13 cellular contexts compared by ENCODE assay signal in genomic region chr5:133869675-133869978, GRCh38.
DNase-seq lines count a peak whose midpoint lies in the region; ATAC-seq, FAIRE-seq and TF ChIP-seq lines count a peak whose summit lies in the region.
"Had no signal": no experiment of that assay in that cellular context is flagged by ENCODE, and none has a peak within 500 bp of the region (broad histone marks: within the 10 kb centered on the region; RNA-seq: fewer than 3 reads in every experiment).

No MANE protein-coding gene starts in this region.

- WGBS in GM12878 (ENCODE audit: insufficient coverage, insufficient replicate concordance, low lambda C conversion rate, missing lambda C conversion rate), result 95% methylated on average over 6 of the region's 6 CpGs
- 0% methylated on average over 2 of the region's 6 CpGs for whole genome bisulfite sequencing in HepG2 (ENCODE audit: low lambda C conversion rate)
- WGBS in testis, 2 donors, result 47 to 51% methylated on average over 5 to 6 of the region's 6 CpGs

- H3K27ac ChIP-seq in GM12878 (ENCODE audit: control insufficient read depth, insufficient read depth), result no peak overlapping the region
- H3K27ac ChIP-seq in HepG2 (ENCODE audit: extremely low read length, insufficient read depth, low read length), result no peak overlapping the region
- H3K27ac ChIP-seq in testis, result no peak overlapping the region
- H3K27ac ChIP-seq: 22Rv1, neutrophil, PC-9, WERI-Rb-1 had no signal

- TF ChIP-seq POLR2A in GM12878 (IDR thresholded peaks at IDR 0.05; ENCODE audit: low read depth, low read length) (no peak), HepG2 (IDR thresholded peaks at IDR 0.05; ENCODE audit: insufficient read depth in 1 of 2, low read depth in 2 of 2, low read length in 2 of 2) (no peak), testis (IDR thresholded peaks at IDR 0.05) (no peak)

- DNase-seq in NCI-H146 (lab: John Stamatoyannopoulos, UW) (peak; percentile 6), NCI-H146 treated with DMSO at 0.1 percent for 48 hours (lab: John Stamatoyannopoulos, UW; ENCODE audit: unreplicated experiment) (no peak), GM12878 (ENCODE audit: low read depth, low spot score) (no peak), HepG2 (ENCODE audit: low spot score) (no peak), testis (peak; percentile 21), OCI-M1 (lab: John Stamatoyannopoulos, UW) (no peak), 8988T (no peak), amniotic stem cell (lab: John Stamatoyannopoulos, UW) (no peak)

- H3K4me3 ChIP-seq in GM12878 (no peak overlapping the region), HepG2 (replicated peaks in 1 of 3; ENCODE audit: insufficient read depth in 1 of 3, low read depth in 2 of 3, low read length in 3 of 3) (no peak overlapping the region), testis (no peak overlapping the region)
- H3K4me3 ChIP-seq: HAP-1, PC-9 had no signal

- POLR2A ChIA-PET in GM12878 (lab: Charles Lee) (interaction anchor here (1.0 kb wide), 1 partner anchor 127 kb away, joined by 3 read pairs; no protein-coding TSS in a partner anchor), HepG2 (lab: Yijun Ruan, JAX) (no interaction called here)

- SMC1A ChIA-PET in GM12878 (lab: Charles Lee; ENCODE audit: uncharacterized antibody, unreplicated experiment), result interaction anchor here (0.8 to 4.9 kb wide), 46 partner anchors 10 to 759 kb away, joined by 3 to 51 read pairs (median 5); no protein-coding TSS in a partner anchor

- H3K27me3 ChIP-seq in GM12878 (replicated peaks in 1 of 2; ENCODE audit: control insufficient read depth in 2 of 2, insufficient read depth in 2 of 2, low read length in 1 of 2), result no peaks in the 10 kb centered on the region
- H3K27me3 ChIP-seq in HepG2 (ENCODE audit: control insufficient read depth in 1 of 2, insufficient read depth in 2 of 2, low read length in 2 of 2), result peaks cover 0 to 31% of the 10 kb centered on the region in 2 experiments; a peak in 3 of 5 replicates
- H3K27me3 ChIP-seq in testis, result no peaks in the 10 kb centered on the region

- FAIRE-seq in GM12878 (lab: Jason Lieb, UNC), result peak; percentile 23
- no peak for FAIRE-seq in HepG2 (lab: Jason Lieb, UNC)

- H3K9ac ChIP-seq in GM12878 (ENCODE audit: control insufficient read depth, insufficient read depth, low read length) (no peak overlapping the region), HepG2 (ENCODE audit: insufficient read depth, low read depth, low read length) (no peak overlapping the region)

- TF ChIP-seq RAD21 in GM12878 (IDR thresholded peaks at IDR 0.05; ENCODE audit: insufficient read depth, low read depth, low read length), result no peak
- no peak for TF ChIP-seq RAD21 in HepG2 (CRISPR knock-in tag; IDR thresholded peaks at IDR 0.05)

- no peak for ATAC-seq in GM12878
- ATAC-seq in HepG2, result peak; percentile 41

- H3K4me2 ChIP-seq in GM12878 (ENCODE audit: control insufficient read depth, insufficient read depth) (no peak overlapping the region), HepG2 (ENCODE audit: low read depth, low read length) (no peak overlapping the region)
- H3K4me2 ChIP-seq: PC-9 had no signal

- CTCF ChIA-PET in GM12878 (lab: Yijun Ruan, JAX), result interaction anchor here (0.6 to 10.4 kb wide), 60 partner anchors 10 to 759 kb away, joined by 3 to 156 read pairs (median 4); no protein-coding TSS in a partner anchor
- CTCF ChIA-PET in HepG2 (lab: Yijun Ruan, JAX; ENCODE audit: low intra/inter-chr PET ratio, low total read pairs), result interaction anchor here (1.4 to 1.5 kb wide), 3 partner anchors 9 to 446 kb away, joined by 3 to 4 read pairs (median 4); no protein-coding TSS in a partner anchor

- H3K4me1 ChIP-seq in GM12878 (ENCODE audit: control insufficient read depth, insufficient read depth, low read length) (no peaks in the 10 kb centered on the region), HepG2 (ENCODE audit: insufficient read depth, low read length) (no peaks in the 10 kb centered on the region), testis (peaks cover 6% of the 10 kb centered on the region)
- H3K4me1 ChIP-seq: HAP-1 had no signal

- H3K9me3 ChIP-seq in GM12878 (replicated peaks; ENCODE audit: control insufficient read depth, insufficient read depth, low read length) (no peaks in the 10 kb centered on the region), HepG2 (ENCODE audit: low read length) (no peaks in the 10 kb centered on the region), testis (no peaks in the 10 kb centered on the region)
- H3K9me3 ChIP-seq: HAP-1, neutrophil had no signal

- TF ChIP-seq CTCF in GM12878 (IDR thresholded peaks at IDR 0.05 in 2 of 3, conservative IDR thresholded peaks at IDR 0.05 in 1 of 3; ENCODE audit: control insufficient read depth in 2 of 3, extremely low read depth in 1 of 3, insufficient read depth in 1 of 3, low read depth in 3 of 3, low read length in 3 of 3), result no peak
- no peak for TF ChIP-seq CTCF in HepG2 (CRISPR knock-in tag; IDR thresholded peaks at IDR 0.05)
- no peak for TF ChIP-seq CTCF in testis (IDR thresholded peaks at IDR 0.05)

- no peak overlapping the region for H2AFZ ChIP-seq in GM12878 (ENCODE audit: control insufficient read depth, low read depth, low read length)
- H2AFZ ChIP-seq in HepG2 (ENCODE audit: low read length), result no peak overlapping the region
- H2AFZ ChIP-seq: PC-9 had no signal

- TF ChIP-seq EP300 in GM12878 (IDR thresholded peaks at IDR 0.05; ENCODE audit: borderline replicate concordance in 1 of 2, control insufficient read depth in 1 of 2, low read depth in 2 of 2, low read length in 2 of 2) (no peak), HepG2 (IDR thresholded peaks at IDR 0.05; ENCODE audit: low read depth in 2 of 2, low read length in 2 of 2) (no peak), HepG2 (CRISPR knock-in tag; IDR thresholded peaks at IDR 0.05; ENCODE audit: borderline replicate concordance) (no peak)

- intact Hi-C loops in GM12878 (cut with micrococcal nuclease; ENCODE audit: unreplicated experiment) (loop anchor here (1.0 to 10.0 kb wide), 6 partner anchors 89 to 757 kb away; no protein-coding TSS in a partner anchor), HepG2 (cut with micrococcal nuclease; ENCODE audit: unreplicated experiment) (loop anchor here (5.0 kb wide), 1 partner anchor 317 kb away; no protein-coding TSS in a partner anchor), testis (cut with DNase I; ENCODE audit: low total_unique reads) (no loop called here)

- in situ Hi-C loops in GM12878 (cut with MboI) (loop anchor here (10.0 kb wide), 1 partner anchor 755 kb away; no protein-coding TSS in a partner anchor), HepG2 (cut with HindIII; ENCODE audit: extremely low pct_ligation_motif_present, low pct_unique_long_range_greater_than_20kb) (no loop called here)

- BruUV-seq in GM12878 (replicated peaks; lab: Mats Ljungman, UMichigan), result no TSS peak
- no TSS peak for BruUV-seq in HepG2 (replicated peaks; lab: Mats Ljungman, UMichigan)

- no peaks in the 10 kb centered on the region for H3K79me2 ChIP-seq in GM12878 (ENCODE audit: control insufficient read depth, insufficient read depth, low read length)
- H3K79me2 ChIP-seq in HepG2 (ENCODE audit: insufficient read depth, low read length), result no peaks in the 10 kb centered on the region

- no peaks in the 10 kb centered on the region for H3K36me3 ChIP-seq in GM12878 (ENCODE audit: control insufficient read depth in 2 of 2, insufficient read depth in 2 of 2, low read length in 1 of 2)
- H3K36me3 ChIP-seq in HepG2 (replicated peaks in 1 of 2; ENCODE audit: control insufficient read depth in 1 of 2, insufficient read depth in 2 of 2, low read length in 2 of 2), result no peaks in the 10 kb centered on the region
- no peaks in the 10 kb centered on the region for H3K36me3 ChIP-seq in testis (ENCODE audit: low read depth, missing control alignments)
- H3K36me3 ChIP-seq: HAP-1, neutrophil, WERI-Rb-1 had no signal

- RAD21 ChIA-PET in GM12878 (lab: Charles Lee; ENCODE audit: unreplicated experiment), result interaction anchor here (0.6 to 5.8 kb wide), 31 partner anchors 9 to 446 kb away, joined by 3 to 49 read pairs (median 4); no protein-coding TSS in a partner anchor

- no peaks in the 10 kb centered on the region for H4K20me1 ChIP-seq in GM12878 (ENCODE audit: control insufficient read depth, insufficient read depth)
- H4K20me1 ChIP-seq in HepG2 (ENCODE audit: insufficient read depth, low read length), result no peaks in the 10 kb centered on the region

TF ChIP-seq in GM12878, 131 proteins besides CTCF, POLR2A, EP300 and RAD21 (continues in another document):
- TF ChIP-seq IKZF1 (conservative IDR thresholded peaks at IDR 0.05), result no peak
- TF ChIP-seq ZNF24 (IDR thresholded peaks at IDR 0.05), result no peak
- no peak for TF ChIP-seq BHLHE40 (IDR thresholded peaks at IDR 0.05; ENCODE audit: borderline replicate concordance in 1 of 2, low read depth in 2 of 2, low read length in 1 of 2)
- TF ChIP-seq SP1 (IDR thresholded peaks at IDR 0.05; ENCODE audit: low read depth, low read length), result no peak

TF ChIP-seq in HepG2, 621 proteins besides CTCF, POLR2A, EP300 and RAD21 (continues in another document):
- no peak for TF ChIP-seq ZNF34 (CRISPR knock-in tag; IDR thresholded peaks at IDR 0.05; ENCODE audit: borderline replicate concordance)
- TF ChIP-seq TFAP4 (IDR thresholded peaks at IDR 0.05; ENCODE audit: borderline replicate concordance, low read depth), result no peak

Comparison
In these comparisons a context has a peak if more than half of its experiments do, and no peak if none do; other contexts are left out.
1. DNase-seq: peak in NCI-H146 (single experiment) and testis (single experiment); none in NCI-H146 treated with DMSO at 0.1 percent for 48 hours (single experiment), GM12878 (single experiment), HepG2 (single experiment), OCI-M1 (single experiment), 8988T (single experiment) and amniotic stem cell (single experiment).